Comparison of ENCODE assay signal across 2 cellular contexts in genomic region chr1:172746091-172746949, GRCh38.
TF ChIP-seq lines count a peak whose summit lies in the region.

No MANE protein-coding gene starts in this region.

TF ChIP-seq in GM12878, 131 proteins besides CTCF, POLR2A, EP300 and RAD21 (continued from another document and continues in another):
- TF ChIP-seq RELB (IDR thresholded peaks at IDR 0.05; ENCODE audit: low read depth) (peak; percentile 74; the same call in 1 of the 2 replicates), NFIC (IDR thresholded peaks at IDR 0.05; ENCODE audit: low read depth, low read length) (peak; percentile 95), CBX5 (IDR thresholded peaks at IDR 0.05; ENCODE audit: low read depth) (no peak), RUNX3 (IDR thresholded peaks at IDR 0.05; ENCODE audit: low read length) (peak; percentile 100), ZNF207 (IDR thresholded peaks at IDR 0.05; ENCODE audit: borderline replicate concordance) (no peak), CREM (IDR thresholded peaks at IDR 0.05; ENCODE audit: low read depth) (peak; percentile 88), NR2F1 (conservative IDR thresholded peaks at IDR 0.05) (peak; percentile 80), IKZF1 (conservative IDR thresholded peaks at IDR 0.05) (peak; percentile 93), JUNB (IDR thresholded peaks at IDR 0.05) (peak; percentile 82), BCL11A (IDR thresholded peaks at IDR 0.05; ENCODE audit: low read depth, low read length) (peak; percentile 85), IKZF2 (IDR thresholded peaks at IDR 0.05) (peak; percentile 97 to 98), SRF (IDR thresholded peaks at IDR 0.05; ENCODE audit: low read depth in 2 of 2, low read length in 2 of 2) (0 out of 4 replicates have a peak, but pooled peaks of 1 of the 2 experiments have one; percentile 9), MTA2 (IDR thresholded peaks at IDR 0.05; ENCODE audit: low read depth) (peak; percentile 67), NFYA (IDR thresholded peaks at IDR 0.05; ENCODE audit: borderline replicate concordance, low read depth, low read length) (no peak), ETV6 (conservative IDR thresholded peaks at IDR 0.05 in 1 of 2, IDR thresholded peaks at IDR 0.05 in 1 of 2; ENCODE audit: borderline replicate concordance in 1 of 2, low read depth in 1 of 2) (peak in 1 of 2 experiments; percentile 89; a peak in 2 of 4 replicates), BMI1 (IDR thresholded peaks at IDR 0.05; ENCODE audit: borderline replicate concordance) (no peak), JUND (IDR thresholded peaks at IDR 0.05; ENCODE audit: low read depth, low read length) (peak; percentile 52; the same call in 1 of the 2 replicates), GATAD2B (conservative IDR thresholded peaks at IDR 0.05; ENCODE audit: low read depth) (peak; percentile 49; the same call in 1 of the 2 replicates), TARDBP (IDR thresholded peaks at IDR 0.05; ENCODE audit: borderline replicate concordance) (0 out of 2 replicates have a peak, but pooled peaks have one; percentile 34), RAD51 (IDR thresholded peaks at IDR 0.05) (peak; percentile 35; the same call in 1 of the 2 replicates), SIX5 (IDR thresholded peaks at IDR 0.05; ENCODE audit: low read depth, low read length, severe bottlenecking) (no peak), TCF7 (IDR thresholded peaks at IDR 0.05; ENCODE audit: borderline replicate concordance) (peak; percentile 98), TCF12 (IDR thresholded peaks at IDR 0.05; ENCODE audit: low read depth, low read length) (peak; percentile 83), MXI1 (IDR thresholded peaks at IDR 0.05; ENCODE audit: low read depth, low read length) (no peak), POLR2AphosphoS2 (IDR thresholded peaks at IDR 0.05; ENCODE audit: low read depth, low read length) (no peak), GABPA (IDR thresholded peaks at IDR 0.05; ENCODE audit: low read depth) (peak; percentile 54; the same call in 1 of the 2 replicates), CBFB (IDR thresholded peaks at IDR 0.05; ENCODE audit: low read depth) (peak; percentile 98), MEF2A (IDR thresholded peaks at IDR 0.05; ENCODE audit: insufficient read depth, low read depth, low read length) (peak; percentile 78; the same call in 1 of the 2 replicates), HSF1 (IDR thresholded peaks at IDR 0.05; ENCODE audit: low read depth, low read length) (no peak), CREB1 (IDR thresholded peaks at IDR 0.05; ENCODE audit: low read depth) (peak; percentile 67), PAX5 (IDR thresholded peaks at IDR 0.05; ENCODE audit: borderline replicate concordance, low read depth, low read length) (peak; percentile 73), CHD2 (IDR thresholded peaks at IDR 0.05; ENCODE audit: borderline replicate concordance, low read depth, low read length) (peak; percentile 19; the same call in 1 of the 2 replicates), IRF4 (IDR thresholded peaks at IDR 0.05; ENCODE audit: low read depth, low read length) (peak; percentile 90), MLLT1 (IDR thresholded peaks at IDR 0.05) (peak; percentile 92), BHLHE40 (IDR thresholded peaks at IDR 0.05; ENCODE audit: borderline replicate concordance in 1 of 2, low read depth in 2 of 2, low read length in 1 of 2) (peak; percentile 90 to 91), ZSCAN29 (IDR thresholded peaks at IDR 0.05) (no peak)

TF ChIP-seq in HepG2, 621 proteins besides CTCF, POLR2A, EP300 and RAD21 (continued from another document):
- TF ChIP-seq THRA (CRISPR knock-in tag; IDR thresholded peaks at IDR 0.05; ENCODE audit: borderline replicate concordance) (peak; percentile 19; the same call in 1 of the 2 replicates), CAMTA2 (CRISPR knock-in tag; IDR thresholded peaks at IDR 0.05; ENCODE audit: borderline replicate concordance) (no peak), MZF1 (CRISPR knock-in tag; IDR thresholded peaks at IDR 0.05; ENCODE audit: borderline replicate concordance) (no peak)
TF ChIP-seq in HepG2: peak in this region for 20.
